ENCODE assay signal across 8 cellular contexts in the genomic region with DNA sequence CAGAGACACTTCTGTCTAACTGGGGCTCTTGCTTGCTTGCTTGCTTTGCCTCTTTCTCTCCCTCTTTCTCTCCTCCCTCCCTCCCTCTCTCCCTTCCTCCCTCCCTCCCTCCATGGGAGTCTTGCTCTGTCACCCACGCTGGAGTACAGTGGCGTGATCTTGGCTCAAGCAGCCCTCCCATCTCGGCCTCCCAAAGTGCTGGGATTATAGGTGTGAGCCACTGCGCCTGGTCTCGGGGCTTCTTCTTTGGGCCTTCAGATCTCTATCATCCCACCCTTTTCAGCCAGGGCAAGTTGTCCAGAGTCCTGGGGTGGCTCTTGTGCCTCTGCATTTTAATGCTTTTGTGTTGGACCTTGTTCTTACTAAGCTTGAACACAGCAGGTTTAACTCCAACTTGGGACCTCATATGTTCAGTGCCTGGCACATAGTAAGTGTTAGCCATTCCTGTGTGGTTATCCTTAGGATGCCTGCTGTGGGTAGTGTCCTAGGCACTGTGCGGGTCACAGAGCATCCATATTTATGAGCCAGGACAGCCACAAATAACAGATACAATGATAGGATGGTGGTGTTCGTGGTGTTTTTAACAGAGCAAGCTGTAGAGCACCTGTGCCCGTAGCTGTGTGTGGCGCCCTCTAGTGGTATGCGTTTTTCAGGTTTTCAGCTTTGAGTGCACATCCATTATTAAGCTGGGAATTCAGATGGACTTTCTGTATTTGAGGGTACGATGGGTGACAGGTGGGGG.
A peak's percentile ranks its signal among the peaks of the same experiment; 100 is the strongest.
DNase-seq lines count a peak whose midpoint lies in the region; ATAC-seq and TF ChIP-seq lines count a peak whose summit lies in the region.

No MANE protein-coding gene starts in this region.

- no peak overlapping the region for H2AFZ ChIP-seq in trophoblast cell (ENCODE audit: insufficient read depth, low read length, poor library complexity)

- CTCF ChIA-PET in CD4-positive, alpha-beta memory T cell (lab: Charles Lee; ENCODE audit: partially characterized antibody): interaction anchor here (0.6 to 4.4 kb wide), 52 partner anchors 8 to 1977 kb away, joined by 3 to 45 read pairs (median 4); no protein-coding TSS in a partner anchor

- H4K12ac ChIP-seq in trophoblast cell (ENCODE audit: low read depth, low read length): no peak overlapping the region

- peak; percentile 49 to 61 (median 52) for DNase-seq in CD4-positive, alpha-beta memory T cell
- DNase-seq in HT-29 (ENCODE audit: low spot score): peak; percentile 82
- DNase-seq in RWPE2 (ENCODE audit: low spot score): no peak
- DNase-seq in activated gamma-delta T cell treated with anti-CD3 and anti-CD28 coated beads, Interleukin-2, amount 50 U/mL, for 16 hours (ENCODE audit: low read depth): peak; percentile 60
- DNase-seq in glutamatergic neuron: peak; percentile 80
- DNase-seq in trophoblast cell: peak; percentile 66 to 91
- peak; percentile 80 for DNase-seq in ureter (ENCODE audit: low spot score)

- no peak overlapping the region for H3K14ac ChIP-seq in trophoblast cell (ENCODE audit: low read length)

- H3K4ac ChIP-seq in trophoblast cell (ENCODE audit: low read depth, low read length): no peak overlapping the region

- no peak overlapping the region for H3K18ac ChIP-seq in trophoblast cell (ENCODE audit: low read length)

- WGBS in trophoblast cell (ENCODE audit: extremely low coverage, insufficient coverage, insufficient read length): no CpG with 5 or more reads among the region's 11 CpGs

- no peak overlapping the region for H3K27ac ChIP-seq in CD4-positive, alpha-beta memory T cell (ENCODE audit: low read depth, low read length)
- no peak overlapping the region for H3K27ac ChIP-seq in RWPE2 (ENCODE audit: poor library complexity, severe bottlenecking)
- H3K27ac ChIP-seq in trophoblast cell (ENCODE audit: low read depth, low read length): no peak overlapping the region

- H2AK5ac ChIP-seq in trophoblast cell (ENCODE audit: low read length): no peak overlapping the region

- H3K4me3 Mint-ChIP-seq in CD4-positive, alpha-beta memory T cell: no peak overlapping the region
- no peak overlapping the region for H3K4me3 Mint-ChIP-seq in glutamatergic neuron (ENCODE audit: unreplicated experiment)

- H3K79me1 ChIP-seq in trophoblast cell (ENCODE audit: low read length): no peaks in the 10 kb centered on the region

- TF ChIP-seq CTCF in RWPE2 (IDR thresholded peaks at IDR 0.05; ENCODE audit: poor library complexity, severe bottlenecking) (peak; percentile 89), glutamatergic neuron (IDR thresholded peaks at IDR 0.05; ENCODE audit: partially characterized antibody, unreplicated experiment) (peak; percentile 94)

- H3K4me2 ChIP-seq in trophoblast cell (ENCODE audit: low read length): no peak overlapping the region

- H3K4me1 ChIP-seq in CD4-positive, alpha-beta memory T cell (ENCODE audit: insufficient read depth, low read length): no peaks in the 10 kb centered on the region
- H3K4me1 ChIP-seq in RWPE2 (ENCODE audit: insufficient read depth, poor library complexity, severe bottlenecking) (no peaks in the 10 kb centered on the region), trophoblast cell (ENCODE audit: control insufficient read depth in 1 of 2, insufficient read depth in 2 of 2, low read length in 2 of 2) (no peaks in the 10 kb centered on the region)

- H3K4me1 Mint-ChIP-seq in CD4-positive, alpha-beta memory T cell: peaks cover 4 to 19% (median 10%) of the 10 kb centered on the region in 4 donors
- peaks cover 21% of the 10 kb centered on the region for H3K4me1 Mint-ChIP-seq in glutamatergic neuron (ENCODE audit: low read depth, unreplicated experiment)

- no peak overlapping the region for H2BK5ac ChIP-seq in trophoblast cell (ENCODE audit: low read depth, low read length, poor library complexity)

- peaks cover 37 to 51% of the 10 kb centered on the region in 2 donors for H3K36me3 Mint-ChIP-seq in CD4-positive, alpha-beta memory T cell
- H3K36me3 Mint-ChIP-seq in glutamatergic neuron (ENCODE audit: unreplicated experiment): peaks cover 5% of the 10 kb centered on the region

- no peak overlapping the region for H4K91ac ChIP-seq in trophoblast cell (ENCODE audit: low read depth, low read length)

- no peaks in the 10 kb centered on the region for H3K9me3 Mint-ChIP-seq in CD4-positive, alpha-beta memory T cell
- peaks cover 36% of the 10 kb centered on the region for H3K9me3 Mint-ChIP-seq in glutamatergic neuron (ENCODE audit: unreplicated experiment)

- no peaks in the 10 kb centered on the region for H3K27me3 Mint-ChIP-seq in CD4-positive, alpha-beta memory T cell
- peaks cover 17% of the 10 kb centered on the region for H3K27me3 Mint-ChIP-seq in glutamatergic neuron (ENCODE audit: unreplicated experiment)

- ATAC-seq in RWPE2 (ENCODE audit: low read depth) (peak; percentile 78), HG03108 (IDR thresholded peaks at IDR 0.05; ENCODE audit: unreplicated experiment) (no peak)

- no peak overlapping the region for H3K23ac ChIP-seq in trophoblast cell (ENCODE audit: low read length)

- H3K9ac ChIP-seq in trophoblast cell (ENCODE audit: low read length): no peak overlapping the region

- H3K27ac Mint-ChIP-seq in CD4-positive, alpha-beta memory T cell: peak overlapping the region in 5 of 7 donors; percentile 10 to 61 (median 51)
- H3K27ac Mint-ChIP-seq in glutamatergic neuron (ENCODE audit: unreplicated experiment): peak overlapping the region; percentile 90

- no peaks in the 10 kb centered on the region for H3K27me3 ChIP-seq in CD4-positive, alpha-beta memory T cell (ENCODE audit: insufficient read depth, low read length)
- no peaks in the 10 kb centered on the region for H3K27me3 ChIP-seq in RWPE2 (ENCODE audit: insufficient read depth, poor library complexity, severe bottlenecking)
- no peaks in the 10 kb centered on the region for H3K27me3 ChIP-seq in trophoblast cell (ENCODE audit: insufficient read depth, low read length)

- intact Hi-C loops in CD4-positive, alpha-beta memory T cell (cut with micrococcal nuclease): loop anchor here (1.0 to 5.0 kb wide), 2 partner anchors 74 to 1864 kb away; no protein-coding TSS in a partner anchor

- no peaks in the 10 kb centered on the region for H3K79me2 ChIP-seq in trophoblast cell (ENCODE audit: control insufficient read depth, insufficient read depth, low read length, poor library complexity)

- H3K9me3 ChIP-seq in CD4-positive, alpha-beta memory T cell (ENCODE audit: control insufficient read depth in 1 of 2, low read length in 2 of 2): no peaks in the 10 kb centered on the region
- H3K9me3 ChIP-seq in RWPE2 (ENCODE audit: severe bottlenecking) (no peaks in the 10 kb centered on the region), trophoblast cell (ENCODE audit: insufficient read depth, low read depth, low read length) (no peaks in the 10 kb centered on the region)

- H4K8ac ChIP-seq in trophoblast cell (ENCODE audit: low read depth, low read length): no peak overlapping the region

- no peak overlapping the region for H3K4me3 ChIP-seq in CD4-positive, alpha-beta memory T cell (ENCODE audit: low read length in 2 of 2)
- H3K4me3 ChIP-seq in RWPE2 (ENCODE audit: severe bottlenecking) (no peak overlapping the region), trophoblast cell (ENCODE audit: low read depth, low read length) (no peak overlapping the region)

- H2BK120ac ChIP-seq in trophoblast cell (ENCODE audit: insufficient read depth, low read length, poor library complexity): no peak overlapping the region

- POLR2A ChIA-PET in CD4-positive, alpha-beta memory T cell (lab: Charles Lee; ENCODE audit: partially characterized antibody): no interaction called here

- H3K36me3 ChIP-seq in CD4-positive, alpha-beta memory T cell (ENCODE audit: insufficient read depth, low read length): peaks cover 16% of the 10 kb centered on the region
- H3K36me3 ChIP-seq in RWPE2 (ENCODE audit: low read depth): peaks cover 33% of the 10 kb centered on the region
- peaks cover 37 to 39% of the 10 kb centered on the region in 2 experiments for H3K36me3 ChIP-seq in trophoblast cell (ENCODE audit: control insufficient read depth in 1 of 2, insufficient read depth in 2 of 2, low read length in 2 of 2)

- H2BK12ac ChIP-seq in trophoblast cell (ENCODE audit: low read length): no peak overlapping the region
